In genomic region chr20:17849901-17850673, GRCh38 we compare ENCODE assay signal across 8 cellular contexts.
A peak's percentile ranks its signal among the peaks of the same experiment; 100 is the strongest.
DNase-seq lines count a peak whose midpoint lies in the region; ATAC-seq and TF ChIP-seq lines count a peak whose summit lies in the region.

No MANE protein-coding gene starts in this region.

- H3K4me1 ChIP-seq in SJSA1 (replicated peaks) (peaks cover 39% of the 10 kb centered on the region), sigmoid colon (no peaks in the 10 kb centered on the region)

- no peak overlapping the region for H3K27ac Mint-ChIP-seq in activated T-helper 2 cell treated with anti-CD3 and anti-CD28 coated beads, Interferon-gamma antibody, Interleukin-2, Interleukin-4, amounts not matched to agents 10 μg/mL and 5 μg/mL and 100 μg/mL, durations not matched to agents 14 hours and 24 hours and 36 hours

- H3K4me1 Mint-ChIP-seq in activated T-helper 2 cell treated with anti-CD3 and anti-CD28 coated beads, Interferon-gamma antibody, Interleukin-2, Interleukin-4, amounts not matched to agents 10 μg/mL and 5 μg/mL and 100 μg/mL, durations not matched to agents 14 hours and 24 hours and 36 hours (ENCODE audit: low read depth), result peaks cover 25% of the 10 kb centered on the region

- H3K4me3 Mint-ChIP-seq in activated T-helper 2 cell treated with anti-CD3 and anti-CD28 coated beads, Interferon-gamma antibody, Interleukin-2, Interleukin-4, amounts not matched to agents 10 μg/mL and 5 μg/mL and 100 μg/mL, durations not matched to agents 14 hours and 24 hours and 36 hours (ENCODE audit: low read depth), result no peak overlapping the region

- H3K27me3 ChIP-seq in SJSA1 (replicated peaks) (no peaks in the 10 kb centered on the region), sigmoid colon (no peaks in the 10 kb centered on the region)

- intact Hi-C loops in sigmoid colon (cut with DNase I), result no loop called here
- intact Hi-C loops in activated T-helper 2 cell treated with anti-CD3 and anti-CD28 coated beads, Interferon-gamma antibody, Interleukin-2, Interleukin-4, amounts not matched to agents 10 μg/mL and 5 μg/mL and 100 μg/mL, durations not matched to agents 14 hours and 24 hours and 36 hours (cut with micrococcal nuclease), result no loop called here

- WGBS in sigmoid colon, 2 donors, result 76 to 77% methylated on average over 15 of the region's 15 CpGs

- no peaks in the 10 kb centered on the region for H3K9me3 Mint-ChIP-seq in activated T-helper 2 cell treated with anti-CD3 and anti-CD28 coated beads, Interferon-gamma antibody, Interleukin-2, Interleukin-4, amounts not matched to agents 10 μg/mL and 5 μg/mL and 100 μg/mL, durations not matched to agents 14 hours and 24 hours and 36 hours

- peaks cover 4% of the 10 kb centered on the region; the same call in 1 of the 2 replicates for H3K9me3 ChIP-seq in SJSA1 (replicated peaks)
- no peaks in the 10 kb centered on the region for H3K9me3 ChIP-seq in sigmoid colon

- H3K4me3 ChIP-seq in SJSA1 (no peak overlapping the region), sigmoid colon (no peak overlapping the region)

- H3K27me3 Mint-ChIP-seq in activated T-helper 2 cell treated with anti-CD3 and anti-CD28 coated beads, Interferon-gamma antibody, Interleukin-2, Interleukin-4, amounts not matched to agents 10 μg/mL and 5 μg/mL and 100 μg/mL, durations not matched to agents 14 hours and 24 hours and 36 hours (ENCODE audit: low read depth), result peaks cover 6% of the 10 kb centered on the region

- TF ChIP-seq EP300 in sigmoid colon (IDR thresholded peaks at IDR 0.05), result no peak

- no peak for ATAC-seq in HG02610 (IDR thresholded peaks at IDR 0.05; ENCODE audit: unreplicated experiment)
- no peak for ATAC-seq in HG03280 (IDR thresholded peaks at IDR 0.05; ENCODE audit: unreplicated experiment)
- ATAC-seq in GM19463 (IDR thresholded peaks at IDR 0.05; ENCODE audit: unreplicated experiment), result no peak

- DNase-seq in DMS 273 (lab: John Stamatoyannopoulos, UW; ENCODE audit: unreplicated experiment), result peak; percentile 85
- peak; percentile 85 to 94 for DNase-seq in SJSA1 (ENCODE audit: low read depth in 1 of 2, low spot score in 2 of 2)
- peak; percentile 62 for DNase-seq in foreskin melanocyte
- peak; percentile 92 for DNase-seq in sigmoid colon
- DNase-seq in activated T-helper 2 cell treated with anti-CD3 and anti-CD28 coated beads, Interferon-gamma antibody, Interleukin-2, Interleukin-4, amounts not matched to agents 10 μg/mL and 5 μg/mL and 100 μg/mL, durations not matched to agents 14 hours and 24 hours and 36 hours (ENCODE audit: low spot score), result no peak

- TF ChIP-seq POLR2A in sigmoid colon (IDR thresholded peaks at IDR 0.05), result no peak

- H3K27ac ChIP-seq in SJSA1 (peak overlapping the region; percentile 91), sigmoid colon (peak overlapping the region; percentile 38 to 64 (median 54))

- H3K36me3 ChIP-seq in SJSA1 (no peaks in the 10 kb centered on the region), sigmoid colon (no peaks in the 10 kb centered on the region)

- H3K36me3 Mint-ChIP-seq in activated T-helper 2 cell treated with anti-CD3 and anti-CD28 coated beads, Interferon-gamma antibody, Interleukin-2, Interleukin-4, amounts not matched to agents 10 μg/mL and 5 μg/mL and 100 μg/mL, durations not matched to agents 14 hours and 24 hours and 36 hours (ENCODE audit: low read depth), result no peaks in the 10 kb centered on the region

- no peak for TF ChIP-seq CTCF in sigmoid colon (IDR thresholded peaks at IDR 0.05)
